8 cellular contexts compared by ENCODE assay signal in genomic region chr19:10780368-10780767, GRCh38. TPM values are rescaled to one million over a fixed set of nuclear protein-coding genes. Genes with fewer than 3 reads are reported as not detected.
DNase-seq lines count a peak whose midpoint lies in the region; ATAC-seq lines count a peak whose summit lies in the region.

No MANE protein-coding gene starts in this region.

- peak; percentile 49 for ATAC-seq in left ventricle myocardium superior

- H3K9me3 Mint-ChIP-seq in activated T-helper 2 cell treated with anti-CD3 and anti-CD28 coated beads, Interferon-gamma antibody, Interleukin-2, Interleukin-4, amounts not matched to agents 10 μg/mL and 5 μg/mL and 100 μg/mL, durations not matched to agents 14 hours and 24 hours and 36 hours, result no peaks in the 10 kb centered on the region

- in situ Hi-C loops in KBM-7 (cut with MboI; ENCODE audit: low pct_unique_long_range_greater_than_20kb, low sequenced_read_pairs), result no loop called here

- H3K4me3 Mint-ChIP-seq in activated T-helper 2 cell treated with anti-CD3 and anti-CD28 coated beads, Interferon-gamma antibody, Interleukin-2, Interleukin-4, amounts not matched to agents 10 μg/mL and 5 μg/mL and 100 μg/mL, durations not matched to agents 14 hours and 24 hours and 36 hours (ENCODE audit: low read depth), result no peak overlapping the region

- no peaks in the 10 kb centered on the region for H3K27me3 Mint-ChIP-seq in activated T-helper 2 cell treated with anti-CD3 and anti-CD28 coated beads, Interferon-gamma antibody, Interleukin-2, Interleukin-4, amounts not matched to agents 10 μg/mL and 5 μg/mL and 100 μg/mL, durations not matched to agents 14 hours and 24 hours and 36 hours (ENCODE audit: low read depth)

- peak overlapping the region; percentile 33 for H3K27ac Mint-ChIP-seq in activated T-helper 2 cell treated with anti-CD3 and anti-CD28 coated beads, Interferon-gamma antibody, Interleukin-2, Interleukin-4, amounts not matched to agents 10 μg/mL and 5 μg/mL and 100 μg/mL, durations not matched to agents 14 hours and 24 hours and 36 hours

- peaks cover 73% of the 10 kb centered on the region for H3K36me3 Mint-ChIP-seq in activated T-helper 2 cell treated with anti-CD3 and anti-CD28 coated beads, Interferon-gamma antibody, Interleukin-2, Interleukin-4, amounts not matched to agents 10 μg/mL and 5 μg/mL and 100 μg/mL, durations not matched to agents 14 hours and 24 hours and 36 hours (ENCODE audit: low read depth)

- H3K4me1 Mint-ChIP-seq in activated T-helper 2 cell treated with anti-CD3 and anti-CD28 coated beads, Interferon-gamma antibody, Interleukin-2, Interleukin-4, amounts not matched to agents 10 μg/mL and 5 μg/mL and 100 μg/mL, durations not matched to agents 14 hours and 24 hours and 36 hours (ENCODE audit: low read depth), result peaks cover 3% of the 10 kb centered on the region

- peak; percentile 78 for DNase-seq in KBM-7
- DNase-seq in activated T-helper 2 cell treated with anti-CD3 and anti-CD28 coated beads, Interferon-gamma antibody, Interleukin-2, Interleukin-4, amounts not matched to agents 10 μg/mL and 5 μg/mL and 100 μg/mL, durations not matched to agents 14 hours and 24 hours and 36 hours (ENCODE audit: low spot score), result no peak
- no peak for DNase-seq in left ventricle myocardium superior
- peak; percentile 45 for DNase-seq in smooth muscle cell of the brain vasculature (ENCODE audit: low read depth, low spot score)
- no peak for DNase-seq in NCI-H2171 (lab: John Stamatoyannopoulos, UW)
- DNase-seq in NCI-H2196 (lab: John Stamatoyannopoulos, UW; ENCODE audit: unreplicated experiment), result no peak
- DNase-seq in NCI-H1694 treated with DMSO at 0.1 percent for 48 hours (lab: John Stamatoyannopoulos, UW), result no peak
- no peak for DNase-seq in GM19238 (ENCODE audit: insufficient read length, low spot score)

- intact Hi-C loops in activated T-helper 2 cell treated with anti-CD3 and anti-CD28 coated beads, Interferon-gamma antibody, Interleukin-2, Interleukin-4, amounts not matched to agents 10 μg/mL and 5 μg/mL and 100 μg/mL, durations not matched to agents 14 hours and 24 hours and 36 hours (cut with micrococcal nuclease), result no loop called here
- intact Hi-C loops in left ventricle myocardium superior (cut with micrococcal nuclease), result no loop called here

RNA-seq across cellular contexts. Expression of gene TMED1, which starts 55.6 kb away (rescaled TPM):
- total RNA-seq in activated T-helper 2 cell treated with anti-CD3 and anti-CD28 coated beads, Interferon-gamma antibody, Interleukin-2, Interleukin-4, amounts not matched to agents 10 μg/mL and 5 μg/mL and 100 μg/mL, durations not matched to agents 14 hours and 24 hours and 36 hours, result 16.7 and 17.9 TPM in 2 replicates
- 29.8 TPM for total RNA-seq in left ventricle myocardium superior

Comparison
In these comparisons a context has a peak if more than half of its experiments do, and no peak if none do; other contexts are left out.
1. DNase-seq: peak in KBM-7 (single experiment) and smooth muscle cell of the brain vasculature (single experiment); none in activated T-helper 2 cell treated with anti-CD3 and anti-CD28 coated beads, Interferon-gamma antibody, Interleukin-2, Interleukin-4, amounts not matched to agents 10 μg/mL and 5 μg/mL and 100 μg/mL, durations not matched to agents 14 hours and 24 hours and 36 hours (single experiment), left ventricle myocardium superior (single experiment), NCI-H2171 (single experiment), NCI-H2196 (single experiment), NCI-H1694 treated with DMSO at 0.1 percent for 48 hours (single experiment) and GM19238 (single experiment).